In genomic region chr1:198674009-198674408, GRCh38 we compare ENCODE assay signal across 21 cellular contexts. TPM values are rescaled to one million over a fixed set of nuclear protein-coding genes. Genes with fewer than 3 reads are reported as not detected.
DNase-seq lines count a peak whose midpoint lies in the region; ATAC-seq and TF ChIP-seq lines count a peak whose summit lies in the region.
"Had no signal": no experiment of that assay in that cellular context is flagged by ENCODE, and none has a peak within 500 bp of the region (broad histone marks: within the 10 kb centered on the region; RNA-seq: fewer than 3 reads in every experiment).

No MANE protein-coding gene starts in this region.

- H3K36me3 ChIP-seq in Karpas-422 (ENCODE audit: insufficient read depth, low read length) (peaks cover 35% of the 10 kb centered on the region), spleen (peaks cover 0 to 17% (median 0%) of the 10 kb centered on the region in 6 donors), mammary epithelial cell (ENCODE audit: insufficient read depth, low read length) (no peaks in the 10 kb centered on the region)
- H3K36me3 ChIP-seq: vagina had no signal

- no TSS peak for BruUV-seq in mammary epithelial cell (replicated peaks; lab: Mats Ljungman, UMichigan)

- no peak for ATAC-seq in HG02870 (IDR thresholded peaks at IDR 0.05; ENCODE audit: unreplicated experiment)
- no peak for ATAC-seq in GM21786 (IDR thresholded peaks at IDR 0.05; ENCODE audit: unreplicated experiment)

- peak overlapping the region; percentile 43 for H3K4me3 Mint-ChIP-seq in activated naive CD4-positive, alpha-beta T cell treated with anti-CD3 and anti-CD28 coated beads, Interleukin-2, amount 10 ng/mL, durations not matched to agents 7 days and 5 days
- peak overlapping the region; percentile 42 for H3K4me3 Mint-ChIP-seq in activated naive CD8-positive, alpha-beta T cell treated with anti-CD3 and anti-CD28 coated beads for 36 hours

- H3K9me3 Mint-ChIP-seq in activated naive CD4-positive, alpha-beta T cell treated with anti-CD3 and anti-CD28 coated beads, Interleukin-2, amount 10 ng/mL, durations not matched to agents 7 days and 5 days: peaks cover 2% of the 10 kb centered on the region
- H3K9me3 Mint-ChIP-seq in activated naive CD8-positive, alpha-beta T cell treated with anti-CD3 and anti-CD28 coated beads for 36 hours: peaks cover 1% of the 10 kb centered on the region

- DNase-seq in activated naive CD4-positive, alpha-beta T cell treated with anti-CD3 and anti-CD28 coated beads, Interleukin-2, amount 10 ng/mL, durations not matched to agents 7 days and 5 days: no peak
- DNase-seq in activated naive CD4-positive, alpha-beta T cell treated with anti-CD3 and anti-CD28 coated beads, Interleukin-2, amount 50 U/mL, for 16 hours: no peak
- DNase-seq in Karpas-422: no peak
- DNase-seq in activated naive CD8-positive, alpha-beta T cell treated with anti-CD3 and anti-CD28 coated beads for 36 hours: no peak
- DNase-seq in spleen: no peak
- no peak for DNase-seq in mammary epithelial cell
- DNase-seq: activated CD4-positive, CD25-positive, alpha-beta regulatory T cell treated with anti-CD3 and anti-CD28 coated beads, Interleukin-2, amount 50 U/mL, for 72 hours; activated T-cell treated with anti-CD3 and anti-CD28 coated beads, Interleukin-2, amount 50 U/mL, for 1 hour; amygdala; caudate nucleus; HCEC 1CT; NCI-H1092; NCI-H2081 treated with DMSO at 0.1 percent for 48 hours; Right ventricle myocardium superior; stimulated activated CD4-positive, alpha-beta T cell treated with anti-CD3 and anti-CD28 coated beads, Interleukin-2, amount 100 ng/mL, for 48 hours had no signal

- no peak overlapping the region for H3K4me3 ChIP-seq in Karpas-422 (ENCODE audit: low read length)
- H3K4me3 ChIP-seq in spleen: no peak overlapping the region
- no peak overlapping the region for H3K4me3 ChIP-seq in mammary epithelial cell (replicated peaks in 1 of 3; ENCODE audit: insufficient read depth in 1 of 3, low read depth in 2 of 3, low read length in 3 of 3)
- H3K4me3 ChIP-seq: vagina had no signal

- WGBS in spleen, 5 donors: 80 to 95% (median 89%) methylated on average over 2 of the region's 2 CpGs
- 100% methylated on average over 2 of the region's 2 CpGs for WGBS in mammary epithelial cell (ENCODE audit: low coverage, missing lambda C conversion rate)

- H3K9ac ChIP-seq in Karpas-422 (ENCODE audit: low read length) (no peak overlapping the region), mammary epithelial cell (ENCODE audit: insufficient read depth, low read length) (no peak overlapping the region)

- in situ Hi-C loops in mammary epithelial cell (cut with MboI; ENCODE audit: low sequenced_read_pairs in 2 of 2): no loop called here

- H3K27ac Mint-ChIP-seq in activated naive CD4-positive, alpha-beta T cell treated with anti-CD3 and anti-CD28 coated beads, Interleukin-2, amount 10 ng/mL, durations not matched to agents 7 days and 5 days: peak overlapping the region; percentile 31
- peak overlapping the region; percentile 77 for H3K27ac Mint-ChIP-seq in activated naive CD8-positive, alpha-beta T cell treated with anti-CD3 and anti-CD28 coated beads for 36 hours

- no peak for TF ChIP-seq POLR2A in spleen (IDR thresholded peaks at IDR 0.05)

- H3K27me3 Mint-ChIP-seq in activated naive CD4-positive, alpha-beta T cell treated with anti-CD3 and anti-CD28 coated beads, Interleukin-2, amount 10 ng/mL, durations not matched to agents 7 days and 5 days: no peaks in the 10 kb centered on the region
- no peaks in the 10 kb centered on the region for H3K27me3 Mint-ChIP-seq in activated naive CD8-positive, alpha-beta T cell treated with anti-CD3 and anti-CD28 coated beads for 36 hours

- intact Hi-C loops in spleen (cut with DNase I; ENCODE audit: low total_unique reads): no loop called here
- intact Hi-C loops in mammary epithelial cell (cut with micrococcal nuclease): no loop called here

- H4K20me1 ChIP-seq in Karpas-422 (ENCODE audit: insufficient read depth, low read depth, low read length) (no peaks in the 10 kb centered on the region), mammary epithelial cell (ENCODE audit: insufficient read depth, low read length) (no peaks in the 10 kb centered on the region)

- H3K27me3 ChIP-seq in Karpas-422 (ENCODE audit: low read length) (no peaks in the 10 kb centered on the region), spleen (replicated peaks in 1 of 7) (no peaks in the 10 kb centered on the region), mammary epithelial cell (ENCODE audit: insufficient read depth, low read length) (no peaks in the 10 kb centered on the region)
- H3K27me3 ChIP-seq: vagina had no signal

- H2AFZ ChIP-seq in Karpas-422 (ENCODE audit: low read length) (no peak overlapping the region), mammary epithelial cell (ENCODE audit: low read depth, low read length) (no peak overlapping the region)

- H3K9me3 ChIP-seq in Karpas-422 (ENCODE audit: low read length): no peaks in the 10 kb centered on the region
- H3K9me3 ChIP-seq in spleen: no peaks in the 10 kb centered on the region
- H3K9me3 ChIP-seq in mammary epithelial cell (replicated peaks; ENCODE audit: insufficient read depth, low read length): no peaks in the 10 kb centered on the region
- H3K9me3 ChIP-seq: vagina had no signal

- peaks cover 93% of the 10 kb centered on the region for H3K4me1 Mint-ChIP-seq in activated naive CD4-positive, alpha-beta T cell treated with anti-CD3 and anti-CD28 coated beads, Interleukin-2, amount 10 ng/mL, durations not matched to agents 7 days and 5 days
- peaks cover 84% of the 10 kb centered on the region for H3K4me1 Mint-ChIP-seq in activated naive CD8-positive, alpha-beta T cell treated with anti-CD3 and anti-CD28 coated beads for 36 hours

- H3K4me2 ChIP-seq in Karpas-422 (ENCODE audit: low read depth, low read length, poor library complexity, severe bottlenecking) (peak overlapping the region; percentile 3), mammary epithelial cell (ENCODE audit: insufficient read depth, low read depth, low read length) (no peak overlapping the region)

- H3K27ac ChIP-seq in Karpas-422 (ENCODE audit: low read length): peak overlapping the region; percentile 99
- H3K27ac ChIP-seq in spleen: peak overlapping the region in 5 of 8 donors; percentile 14 to 91 (median 89)
- no peak overlapping the region for H3K27ac ChIP-seq in mammary epithelial cell (ENCODE audit: insufficient read depth, low read depth, low read length)
- H3K27ac ChIP-seq: HL-60, vagina had no signal

- peaks cover 44% of the 10 kb centered on the region for H3K79me2 ChIP-seq in Karpas-422 (ENCODE audit: low read length)
- H3K79me2 ChIP-seq in mammary epithelial cell (ENCODE audit: insufficient read depth, low read length): no peaks in the 10 kb centered on the region

- CTCF ChIA-PET in activated naive CD4-positive, alpha-beta T cell treated with anti-CD3 and anti-CD28 coated beads, Interleukin-2, amount 10 ng/mL, durations not matched to agents 7 days and 5 days (lab: Charles Lee): interaction anchor here (0.7 to 2.1 kb wide), 4 partner anchors 11 to 28 kb away, joined by 3 to 7 read pairs (median 4); no protein-coding TSS in a partner anchor
- CTCF ChIA-PET in mammary epithelial cell (lab: Charles Lee; ENCODE audit: low non-redundant PET): no interaction called here

- no peak for TF ChIP-seq CTCF in spleen (IDR thresholded peaks at IDR 0.05 in 8 of 11, conservative IDR thresholded peaks at IDR 0.05 in 3 of 11)
- no peak for TF ChIP-seq CTCF in mammary epithelial cell (conservative IDR thresholded peaks at IDR 0.05 in 1 of 2, IDR thresholded peaks at IDR 0.05 in 1 of 2; ENCODE audit: extremely low read depth in 1 of 2, insufficient read depth in 1 of 2, low read depth in 1 of 2, low read length in 2 of 2)

- no peaks in the 10 kb centered on the region for H3K9me2 ChIP-seq in Karpas-422 (replicated peaks; ENCODE audit: insufficient read depth, low read length)

- H3K4me1 ChIP-seq in Karpas-422 (ENCODE audit: low read length) (peaks cover 100% of the 10 kb centered on the region), spleen (peaks cover 42 to 100% (median 97%) of the 10 kb centered on the region in 6 donors), mammary epithelial cell (ENCODE audit: insufficient read depth, low read length) (peaks cover 16% of the 10 kb centered on the region)
- H3K4me1 ChIP-seq: vagina had no signal

- peaks cover 80% of the 10 kb centered on the region for H3K36me3 Mint-ChIP-seq in activated naive CD4-positive, alpha-beta T cell treated with anti-CD3 and anti-CD28 coated beads, Interleukin-2, amount 10 ng/mL, durations not matched to agents 7 days and 5 days
- peaks cover 56% of the 10 kb centered on the region for H3K36me3 Mint-ChIP-seq in activated naive CD8-positive, alpha-beta T cell treated with anti-CD3 and anti-CD28 coated beads for 36 hours

- dilution Hi-C loops in mammary epithelial cell (cut with HindIII; ENCODE audit: low sequenced_read_pairs): no loop called here

RNA-seq across cellular contexts. Expression of gene PTPRC, which starts 35.2 kb away (rescaled TPM):
- 367 and 812 TPM in 2 replicates for total RNA-seq in Karpas-422 (2014; rRNA removed; shearing (Covaris generic); ENCODE audit: low replicate concordance)
- total RNA-seq in activated naive CD8-positive, alpha-beta T cell treated with anti-CD3 and anti-CD28 coated beads for 36 hours: 100 to 1,000 TPM; 421 to 422 TPM
- 100 to 1,000 TPM; 439 to 716 (median 526) TPM for total RNA-seq in spleen
- polyA plus RNA-seq in spleen: 10 to 100 TPM; 79.2 to 99.3 (median 92.4) TPM
- under 1 TPM in 1 of 2 donors, not detected in 1; under 0.01 TPM for total RNA-seq in mammary epithelial cell
- polyA plus RNA-seq in mammary epithelial cell: not detected
- polyA minus RNA-seq in mammary epithelial cell: not detected
- total RNA-seq: G401, osteocyte had no signal

Comparison
In these comparisons a context has a peak if more than half of its experiments do, and no peak if none do; other contexts are left out.
1. RNA of gene PTPRC, which starts 35.2 kb away (total RNA-seq): 367 to 812 TPM in Karpas-422, 439 to 716 TPM in spleen and 421 to 422 TPM in activated naive CD8-positive, alpha-beta T cell treated with anti-CD3 and anti-CD28 coated beads for 36 hours; under 0.01 TPM in mammary epithelial cell; every median in the first group is over 100 times any median in the second.